12 cellular contexts compared by ENCODE assay signal in the genomic region with DNA sequence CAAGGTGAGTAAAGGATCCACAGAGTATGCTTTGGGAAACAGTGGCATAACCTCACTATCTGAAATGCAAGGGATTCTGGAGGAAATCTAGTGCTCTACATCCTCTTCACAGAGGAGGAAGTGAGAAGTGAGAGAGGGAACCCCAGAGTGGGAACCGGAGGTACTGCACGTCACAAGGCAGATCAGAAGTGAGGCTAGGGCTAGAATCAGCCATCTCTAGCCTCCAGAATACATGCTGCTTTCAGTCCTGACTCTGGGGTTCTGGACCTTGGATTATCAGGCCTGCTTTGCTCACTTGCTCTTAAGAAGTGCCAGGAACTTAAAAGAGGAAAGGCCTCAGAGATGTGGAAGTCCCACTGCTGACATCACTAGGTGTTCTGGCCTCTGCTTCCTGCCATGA. TPM values are rescaled to one million over a fixed set of nuclear protein-coding genes. Genes with fewer than 3 reads are reported as not detected.
DNase-seq lines count a peak whose midpoint lies in the region; ATAC-seq, FAIRE-seq and TF ChIP-seq lines count a peak whose summit lies in the region.
"Had no signal": no experiment of that assay in that cellular context is flagged by ENCODE, and none has a peak within 500 bp of the region (broad histone marks: within the 10 kb centered on the region; RNA-seq: fewer than 3 reads in every experiment).

No MANE protein-coding gene starts in this region.

- TF ChIP-seq POLR2A in GM12891 (IDR thresholded peaks at IDR 0.05; ENCODE audit: low read depth, low read length) = no peak
- no peak for TF ChIP-seq POLR2A in gastroesophageal sphincter (IDR thresholded peaks at IDR 0.05)
- no peak for TF ChIP-seq POLR2A in erythroblast (IDR thresholded peaks at IDR 0.05; ENCODE audit: low read length)

- H3K36me3 ChIP-seq in gastroesophageal sphincter = no peaks in the 10 kb centered on the region
- H3K36me3 ChIP-seq: BLaER1 had no signal

- H3K9me3 ChIP-seq in gastroesophageal sphincter = no peaks in the 10 kb centered on the region
- H3K9me3 ChIP-seq: BLaER1, psoas muscle had no signal

- ATAC-seq in GM21515 (IDR thresholded peaks at IDR 0.05; ENCODE audit: unreplicated experiment) (peak; percentile 96), HG03442 (IDR thresholded peaks at IDR 0.05; ENCODE audit: unreplicated experiment) (peak; percentile 84), gastroesophageal sphincter (peak; percentile 27), HG03045 (IDR thresholded peaks at IDR 0.05; ENCODE audit: unreplicated experiment) (no peak)
- ATAC-seq: psoas muscle had no signal

- H3K4me3 ChIP-seq in gastroesophageal sphincter = no peak overlapping the region
- H3K4me3 ChIP-seq: BLaER1, psoas muscle had no signal

- TF ChIP-seq EP300 in gastroesophageal sphincter (IDR thresholded peaks at IDR 0.05) = no peak

- no peak for TF ChIP-seq CTCF in gastroesophageal sphincter (IDR thresholded peaks at IDR 0.05)

- DNase-seq in GM12891 (ENCODE audit: insufficient read length, low spot score) = peak; percentile 29
- no peak for DNase-seq in erythroblast (lab: John Stamatoyannopoulos, UW)
- no peak for DNase-seq in NCI-H345 (lab: John Stamatoyannopoulos, UW)
- no peak for DNase-seq in NCI-H2107 (lab: John Stamatoyannopoulos, UW)
- DNase-seq: activated effector memory CD4-positive, alpha-beta T cell treated with Interleukin-2 at 50 U/mL for 16 hours; NCI-H1048; psoas muscle had no signal

- no peaks in the 10 kb centered on the region for H3K27me3 ChIP-seq in gastroesophageal sphincter
- H3K27me3 ChIP-seq: BLaER1 had no signal

- peaks cover 0 to 5% (median 0%) of the 10 kb centered on the region in 3 donors for H3K4me1 ChIP-seq in gastroesophageal sphincter
- H3K4me1 ChIP-seq: BLaER1, psoas muscle had no signal

- WGBS in gastroesophageal sphincter (ENCODE audit: low coverage in 1 of 2), 2 donors = 83 to 96% methylated on average over 1 to 2 of the region's 2 CpGs

- no peak for FAIRE-seq in GM12891 (lab: Jason Lieb, UNC)

- no peak overlapping the region for H3K27ac ChIP-seq in gastroesophageal sphincter
- H3K27ac ChIP-seq: BLaER1, psoas muscle had no signal

TF ChIP-seq in GM12891, 5 proteins besides CTCF, POLR2A, EP300 and RAD21:
- TF ChIP-seq POU2F2 (IDR thresholded peaks at IDR 0.05; ENCODE audit: low read depth, low read length) = no peak
- TF ChIP-seq PAX5 (IDR thresholded peaks at IDR 0.05; ENCODE audit: insufficient read depth, low read length, severe bottlenecking) = no peak
- TF ChIP-seq SPI1 (IDR thresholded peaks at IDR 0.05; ENCODE audit: low read depth, low read length) = peak; percentile 84

RNA-seq across cellular contexts. Expression of a gene that starts 25.7 kb away (rescaled TPM):
- polyA plus RNA-seq in GM12891 (2012; ENCODE audit: low read depth, missing spikeins) = 0.05 TPM
- 10 to 100 TPM; 27.3 to 83.7 (median 43.4) TPM for total RNA-seq in gastroesophageal sphincter

RNA-seq across cellular contexts. Expression of a gene that starts 55.6 kb away (rescaled TPM):
- not detected for polyA plus RNA-seq in GM12891 (2012; ENCODE audit: low read depth, missing spikeins)
- 10 to 100 TPM in 1 of 4 donors, 1 to 10 TPM in 3; 7.3 to 20.1 (median 8.4) TPM for total RNA-seq in gastroesophageal sphincter
